ENCODE assay signal across 17 cellular contexts in the genomic region with DNA sequence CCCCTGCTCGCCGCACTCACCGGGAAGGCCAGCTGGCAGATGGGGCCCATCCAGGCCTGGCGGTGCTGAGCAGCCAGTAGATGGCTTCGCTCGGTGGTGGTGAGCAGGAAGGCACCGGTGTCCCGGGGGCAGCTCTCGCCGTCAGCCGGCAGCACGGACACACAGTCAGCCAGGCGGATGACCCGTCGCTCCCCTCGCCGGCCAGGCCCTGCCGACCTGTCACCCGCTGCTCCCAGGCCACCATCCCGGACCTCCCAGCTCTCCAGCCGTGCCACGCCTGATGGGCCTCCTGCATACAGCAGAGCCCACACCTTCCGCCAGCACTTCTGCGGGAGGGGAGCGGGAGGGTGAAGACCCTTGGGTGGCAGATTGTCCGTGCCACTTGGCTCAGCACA. TPM values are rescaled to one million over a fixed set of nuclear protein-coding genes. Genes with fewer than 3 reads are reported as not detected.
A peak's percentile ranks its signal among the peaks of the same experiment; 100 is the strongest.
DNase-seq lines count a peak whose midpoint lies in the region; ATAC-seq and TF ChIP-seq lines count a peak whose summit lies in the region.
"Had no signal": no experiment of that assay in that cellular context is flagged by ENCODE, and none has a peak within 500 bp of the region (broad histone marks: within the 10 kb centered on the region; RNA-seq: fewer than 3 reads in every experiment).

No MANE protein-coding gene starts in this region.

- H3K36me3 Mint-ChIP-seq in activated T-helper 1 cell treated with anti-CD3 and anti-CD28 coated beads, Interleukin-12 subunit alpha, Interleukin-12 subunit beta, Interleukin-2, Interleukin-4 antibody, amounts not matched to agents 30 ng/mL and 10 ng/mL and 1 ng/mL, durations not matched to agents 14 hours and 24 hours and 36 hours (ENCODE audit: low read depth): peaks cover 14% of the 10 kb centered on the region

- no peaks in the 10 kb centered on the region for H3K27me3 Mint-ChIP-seq in activated T-helper 1 cell treated with anti-CD3 and anti-CD28 coated beads, Interleukin-12 subunit alpha, Interleukin-12 subunit beta, Interleukin-2, Interleukin-4 antibody, amounts not matched to agents 30 ng/mL and 10 ng/mL and 1 ng/mL, durations not matched to agents 14 hours and 24 hours and 36 hours (ENCODE audit: insufficient read depth)
- H3K27me3 Mint-ChIP-seq: activated CD4-positive, alpha-beta T cell treated with anti-CD3 and anti-CD28 coated beads, Interleukin-2, amount 10 ng/mL, durations not matched to agents 7 days and 5 days; activated naive CD8-positive, alpha-beta T cell treated with anti-CD3 and anti-CD28 coated beads, Interleukin-2, amount 50 U/mL, for 24 hours; stimulated activated naive CD8-positive, alpha-beta T cell treated with anti-CD3 and anti-CD28 coated beads, Interleukin-15, amount 100 ng/mL, for 72 hours had no signal

- DNase-seq in right cardiac atrium: peak; percentile 27 to 72 (median 45)
- no peak for DNase-seq in left cardiac atrium
- no peak for DNase-seq in colonic mucosa
- no peak for DNase-seq in DMS79 (lab: John Stamatoyannopoulos, UW)
- DNase-seq in activated T-helper 1 cell treated with anti-CD3 and anti-CD28 coated beads, Interleukin-12 subunit alpha, Interleukin-12 subunit beta, Interleukin-2, Interleukin-4 antibody, amounts not matched to agents 30 ng/mL and 10 ng/mL and 1 ng/mL, durations not matched to agents 14 hours and 24 hours and 36 hours (ENCODE audit: low spot score): no peak
- DNase-seq in cerebellar cortex (ENCODE audit: low spot score): no peak
- DNase-seq: activated CD4-positive, alpha-beta T cell treated with anti-CD3 and anti-CD28 coated beads, Interleukin-2, amount 10 ng/mL, durations not matched to agents 7 days and 5 days; activated naive CD8-positive, alpha-beta T cell treated with anti-CD3 and anti-CD28 coated beads, Interleukin-2, amount 50 U/mL, for 24 hours; activated T-cell treated with anti-CD3 and anti-CD28 coated beads, Interleukin-2, amount 50 U/mL, for 4 hours; central memory CD4-positive, alpha-beta T cell; gastrocnemius medialis; NCI-H1048; NCI-H2171 treated with DMSO at 0.1 percent for 48 hours; stimulated activated naive CD8-positive, alpha-beta T cell treated with anti-CD3 and anti-CD28 coated beads, Interleukin-15, amount 100 ng/mL, for 72 hours had no signal

- H3K27me3 ChIP-seq in right cardiac atrium (ENCODE audit: control insufficient read depth, insufficient read depth) (no peaks in the 10 kb centered on the region), colonic mucosa (no peaks in the 10 kb centered on the region), neutrophil (no peaks in the 10 kb centered on the region)
- H3K27me3 ChIP-seq: gastrocnemius medialis had no signal

- H3K27ac ChIP-seq in right cardiac atrium (ENCODE audit: low read length): no peak overlapping the region
- H3K27ac ChIP-seq in colonic mucosa: peak overlapping the region; percentile 57
- H3K27ac ChIP-seq in neutrophil: peak overlapping the region; percentile 99

- intact Hi-C loops in right cardiac atrium (cut with DNase I): loop anchor here in 1 of 4 donors (10.0 kb wide), 1 partner anchor 193 kb away; a partner anchor contains a TSS
- intact Hi-C loops in left cardiac atrium (cut with DNase I): no loop called here
- intact Hi-C loops in colonic mucosa (cut with DNase I): no loop called here
- intact Hi-C loops in activated T-helper 1 cell treated with anti-CD3 and anti-CD28 coated beads, Interleukin-12 subunit alpha, Interleukin-12 subunit beta, Interleukin-2, Interleukin-4 antibody, amounts not matched to agents 30 ng/mL and 10 ng/mL and 1 ng/mL, durations not matched to agents 14 hours and 24 hours and 36 hours (cut with micrococcal nuclease): no loop called here

- peak overlapping the region; percentile 40 to 56 for H3K9ac ChIP-seq in colonic mucosa (ENCODE audit: low read depth in 2 of 2, low read length in 2 of 2)

- H3K4me3 ChIP-seq in right cardiac atrium (ENCODE audit: low read length): no peak overlapping the region
- peak overlapping the region; percentile 30 for H3K4me3 ChIP-seq in colonic mucosa
- peak overlapping the region; percentile 88 to 100 for H3K4me3 ChIP-seq in neutrophil (ENCODE audit: low read depth in 1 of 2, low read length in 1 of 2)
- H3K4me3 ChIP-seq: GM23338 had no signal

- H3K27ac Mint-ChIP-seq in activated T-helper 1 cell treated with anti-CD3 and anti-CD28 coated beads, Interleukin-12 subunit alpha, Interleukin-12 subunit beta, Interleukin-2, Interleukin-4 antibody, amounts not matched to agents 30 ng/mL and 10 ng/mL and 1 ng/mL, durations not matched to agents 14 hours and 24 hours and 36 hours: no peak overlapping the region
- H3K27ac Mint-ChIP-seq: activated CD4-positive, alpha-beta T cell treated with anti-CD3 and anti-CD28 coated beads, Interleukin-2, amount 10 ng/mL, durations not matched to agents 7 days and 5 days; stimulated activated naive CD8-positive, alpha-beta T cell treated with anti-CD3 and anti-CD28 coated beads, Interleukin-15, amount 100 ng/mL, for 72 hours had no signal

- ATAC-seq in right cardiac atrium (no peak), left cardiac atrium (no peak), GM21723 (IDR thresholded peaks at IDR 0.05; ENCODE audit: unreplicated experiment) (no peak)
- ATAC-seq: activated T-cell treated with anti-CD3 and anti-CD28 coated beads, Interleukin-2, amount 50 U/mL, for 4 hours; gastrocnemius medialis; stimulated activated naive CD8-positive, alpha-beta T cell treated with anti-CD3 and anti-CD28 coated beads, Interleukin-15, amount 100 ng/mL, for 72 hours had no signal

- TF ChIP-seq CTCF in colonic mucosa (IDR thresholded peaks at IDR 0.05) (no peak), neutrophil (IDR thresholded peaks at IDR 0.05) (peak; percentile 42)

- H3K4me1 ChIP-seq in right cardiac atrium (ENCODE audit: control insufficient read depth, insufficient read depth, low read length) (no peaks in the 10 kb centered on the region), colonic mucosa (no peaks in the 10 kb centered on the region), neutrophil (ENCODE audit: control insufficient read depth in 1 of 2, insufficient read depth in 1 of 2, low read depth in 1 of 2, low read length in 1 of 2) (peaks cover 56 to 67% of the 10 kb centered on the region in 2 experiments)

- H3K9me3 Mint-ChIP-seq in activated T-helper 1 cell treated with anti-CD3 and anti-CD28 coated beads, Interleukin-12 subunit alpha, Interleukin-12 subunit beta, Interleukin-2, Interleukin-4 antibody, amounts not matched to agents 30 ng/mL and 10 ng/mL and 1 ng/mL, durations not matched to agents 14 hours and 24 hours and 36 hours: no peaks in the 10 kb centered on the region
- H3K9me3 Mint-ChIP-seq: activated CD4-positive, alpha-beta T cell treated with anti-CD3 and anti-CD28 coated beads, Interleukin-2, amount 10 ng/mL, durations not matched to agents 7 days and 5 days; activated naive CD8-positive, alpha-beta T cell treated with anti-CD3 and anti-CD28 coated beads, Interleukin-2, amount 50 U/mL, for 24 hours; activated T-cell treated with anti-CD3 and anti-CD28 coated beads, Interleukin-2, amount 50 U/mL, for 4 hours; stimulated activated naive CD8-positive, alpha-beta T cell treated with anti-CD3 and anti-CD28 coated beads, Interleukin-15, amount 100 ng/mL, for 72 hours had no signal

- 88% methylated on average over 26 of the region's 26 CpGs for WGBS in right cardiac atrium

- no peak overlapping the region for H3K4me3 Mint-ChIP-seq in activated T-helper 1 cell treated with anti-CD3 and anti-CD28 coated beads, Interleukin-12 subunit alpha, Interleukin-12 subunit beta, Interleukin-2, Interleukin-4 antibody, amounts not matched to agents 30 ng/mL and 10 ng/mL and 1 ng/mL, durations not matched to agents 14 hours and 24 hours and 36 hours
- H3K4me3 Mint-ChIP-seq: activated CD4-positive, alpha-beta T cell treated with anti-CD3 and anti-CD28 coated beads, Interleukin-2, amount 10 ng/mL, durations not matched to agents 7 days and 5 days; GM23338; stimulated activated naive CD8-positive, alpha-beta T cell treated with anti-CD3 and anti-CD28 coated beads, Interleukin-15, amount 100 ng/mL, for 72 hours had no signal

- H3K36me3 ChIP-seq in colonic mucosa: peaks cover 13% of the 10 kb centered on the region
- peaks cover 65% of the 10 kb centered on the region for H3K36me3 ChIP-seq in neutrophil

- H3K9me3 ChIP-seq in right cardiac atrium (ENCODE audit: control insufficient read depth, low read length) (no peaks in the 10 kb centered on the region), colonic mucosa (no peaks in the 10 kb centered on the region), neutrophil (no peaks in the 10 kb centered on the region)
- H3K9me3 ChIP-seq: gastrocnemius medialis had no signal

- H3K4me1 Mint-ChIP-seq in activated T-helper 1 cell treated with anti-CD3 and anti-CD28 coated beads, Interleukin-12 subunit alpha, Interleukin-12 subunit beta, Interleukin-2, Interleukin-4 antibody, amounts not matched to agents 30 ng/mL and 10 ng/mL and 1 ng/mL, durations not matched to agents 14 hours and 24 hours and 36 hours (ENCODE audit: low read depth): no peaks in the 10 kb centered on the region

RNA-seq across cellular contexts. Expression of a gene that starts 1.4 kb away (rescaled TPM):
- total RNA-seq in right cardiac atrium (1 to 10 TPM; 3.1 to 4.5 (median 3.9) TPM), left cardiac atrium (1 to 10 TPM; 5.3 to 9.0 TPM), colonic mucosa (1 to 10 TPM; 4.1 to 8.9 TPM)
- polyA plus RNA-seq in right cardiac atrium: 1.4 TPM
- total RNA-seq in activated T-helper 1 cell treated with anti-CD3 and anti-CD28 coated beads, Interleukin-12 subunit alpha, Interleukin-12 subunit beta, Interleukin-2, Interleukin-4 antibody, amounts not matched to agents 30 ng/mL and 10 ng/mL and 1 ng/mL, durations not matched to agents 14 hours and 24 hours and 36 hours: 3.7 and 5.0 TPM in 2 replicates

RNA-seq across cellular contexts. Expression of a gene that starts 8.5 kb away (rescaled TPM):
- total RNA-seq in right cardiac atrium (10 to 100 TPM; 36.0 to 43.5 (median 40.3) TPM), left cardiac atrium (10 to 100 TPM; 33.1 to 53.5 TPM), colonic mucosa (100 to 1,000 TPM in 1 of 2 donors, 10 to 100 TPM in 1; 84.3 to 134 TPM)
- 30.5 TPM for polyA plus RNA-seq in right cardiac atrium
- total RNA-seq in activated T-helper 1 cell treated with anti-CD3 and anti-CD28 coated beads, Interleukin-12 subunit alpha, Interleukin-12 subunit beta, Interleukin-2, Interleukin-4 antibody, amounts not matched to agents 30 ng/mL and 10 ng/mL and 1 ng/mL, durations not matched to agents 14 hours and 24 hours and 36 hours: 151 and 166 TPM in 2 replicates

RNA-seq across cellular contexts. Expression of a gene that starts 10.8 kb away (rescaled TPM):
- total RNA-seq in right cardiac atrium (10 to 100 TPM; 35.0 to 71.5 (median 47.0) TPM), left cardiac atrium (10 to 100 TPM; 50.5 to 94.5 TPM), colonic mucosa (10 to 100 TPM; 19.7 to 44.9 TPM)
- 61.9 TPM for polyA plus RNA-seq in right cardiac atrium
- 49.2 and 49.9 TPM in 2 replicates for total RNA-seq in activated T-helper 1 cell treated with anti-CD3 and anti-CD28 coated beads, Interleukin-12 subunit alpha, Interleukin-12 subunit beta, Interleukin-2, Interleukin-4 antibody, amounts not matched to agents 30 ng/mL and 10 ng/mL and 1 ng/mL, durations not matched to agents 14 hours and 24 hours and 36 hours

RNA-seq across cellular contexts. Expression of a gene that starts 34.8 kb away (rescaled TPM):
- 10 to 100 TPM; 15.3 to 44.8 (median 25.3) TPM for total RNA-seq in right cardiac atrium
- polyA plus RNA-seq in right cardiac atrium: 17.7 TPM
- 10 to 100 TPM; 30.2 to 55.1 TPM for total RNA-seq in left cardiac atrium
- total RNA-seq in colonic mucosa: 10 to 100 TPM in 1 of 2 donors, 1 to 10 TPM in 1; 9.3 to 18.8 TPM
- 13.1 and 14.4 TPM in 2 replicates for total RNA-seq in activated T-helper 1 cell treated with anti-CD3 and anti-CD28 coated beads, Interleukin-12 subunit alpha, Interleukin-12 subunit beta, Interleukin-2, Interleukin-4 antibody, amounts not matched to agents 30 ng/mL and 10 ng/mL and 1 ng/mL, durations not matched to agents 14 hours and 24 hours and 36 hours

RNA-seq across cellular contexts. Expression of a gene that starts 46.1 kb away (rescaled TPM):
- total RNA-seq in right cardiac atrium (10 to 100 TPM; 24.9 to 34.2 (median 27.7) TPM), left cardiac atrium (10 to 100 TPM; 26.1 to 30.1 TPM), colonic mucosa (10 to 100 TPM; 39.4 to 78.6 TPM)
- polyA plus RNA-seq in right cardiac atrium: 41.8 TPM
- 70.9 and 79.4 TPM in 2 replicates for total RNA-seq in activated T-helper 1 cell treated with anti-CD3 and anti-CD28 coated beads, Interleukin-12 subunit alpha, Interleukin-12 subunit beta, Interleukin-2, Interleukin-4 antibody, amounts not matched to agents 30 ng/mL and 10 ng/mL and 1 ng/mL, durations not matched to agents 14 hours and 24 hours and 36 hours

Comparison
In these comparisons a context has a peak if more than half of its experiments do, and no peak if none do; other contexts are left out.
1. DNase-seq: peak in right cardiac atrium (3 of 3); none in left cardiac atrium (single experiment), colonic mucosa (single experiment), DMS79 (single experiment), activated T-helper 1 cell treated with anti-CD3 and anti-CD28 coated beads, Interleukin-12 subunit alpha, Interleukin-12 subunit beta, Interleukin-2, Interleukin-4 antibody, amounts not matched to agents 30 ng/mL and 10 ng/mL and 1 ng/mL, durations not matched to agents 14 hours and 24 hours and 36 hours (single experiment) and cerebellar cortex (single experiment).